ENCODE assay signal across 9 cellular contexts in the genomic region with DNA sequence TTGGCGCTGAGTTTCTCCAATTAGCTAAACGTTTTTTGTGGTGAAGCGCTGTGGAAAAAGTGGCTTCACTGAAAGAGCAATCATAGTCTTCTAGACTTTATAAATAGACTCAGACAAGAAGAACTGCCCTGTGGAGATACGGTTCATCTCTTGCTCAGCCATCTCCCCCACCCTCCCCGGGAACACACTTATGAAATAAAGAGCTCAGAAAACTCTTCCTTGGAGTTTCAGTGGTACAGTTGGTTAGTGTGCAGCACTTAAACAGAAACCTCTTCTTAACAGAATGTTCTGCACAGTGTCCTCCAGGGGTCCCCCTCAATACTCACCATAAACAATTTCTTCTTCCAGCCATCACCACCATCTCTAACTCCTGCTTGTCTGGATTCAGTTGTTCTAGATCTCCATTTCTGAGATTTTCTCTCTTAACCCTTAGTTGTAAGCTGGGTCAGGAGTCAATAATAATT.
A peak's percentile ranks its signal among the peaks of the same experiment; 100 is the strongest.
DNase-seq lines count a peak whose midpoint lies in the region; ATAC-seq and TF ChIP-seq lines count a peak whose summit lies in the region.
"Had no signal": no experiment of that assay in that cellular context is flagged by ENCODE, and none has a peak within 500 bp of the region (broad histone marks: within the 10 kb centered on the region; RNA-seq: fewer than 3 reads in every experiment).

No MANE protein-coding gene starts in this region.

- peak; percentile 26; the same call in 1 of the 2 replicates for TF ChIP-seq CTCF in GM12875 (IDR thresholded peaks at IDR 0.05; ENCODE audit: borderline replicate concordance, insufficient read depth, low read depth, low read length)
- peak; percentile 37 for TF ChIP-seq CTCF in left ventricle myocardium inferior (IDR thresholded peaks at IDR 0.05; ENCODE audit: borderline replicate concordance)

- ATAC-seq in GM21576 (IDR thresholded peaks at IDR 0.05; ENCODE audit: unreplicated experiment): peak; percentile 96

- H3K4me1 ChIP-seq in Karpas-422 (ENCODE audit: low read length) (no peaks in the 10 kb centered on the region), left ventricle myocardium inferior (peaks cover 72% of the 10 kb centered on the region)

- no peak overlapping the region for H3K9ac ChIP-seq in Karpas-422 (ENCODE audit: low read length)

- no peak overlapping the region for H2AFZ ChIP-seq in Karpas-422 (ENCODE audit: low read length)

- H3K9me2 ChIP-seq in Karpas-422 (replicated peaks; ENCODE audit: insufficient read depth, low read length): no peaks in the 10 kb centered on the region

- no peaks in the 10 kb centered on the region for H3K79me2 ChIP-seq in Karpas-422 (ENCODE audit: low read length)

- intact Hi-C loops in left ventricle myocardium inferior (cut with micrococcal nuclease) (no loop called here), posterior cingulate gyrus (cut with DNase I) (no loop called here)

- no peaks in the 10 kb centered on the region for H4K20me1 ChIP-seq in Karpas-422 (ENCODE audit: insufficient read depth, low read depth, low read length)

- no peaks in the 10 kb centered on the region for H3K36me3 ChIP-seq in Karpas-422 (ENCODE audit: insufficient read depth, low read length)
- H3K36me3 ChIP-seq in left ventricle myocardium inferior: peaks cover 12% of the 10 kb centered on the region
- H3K36me3 ChIP-seq: cardiac muscle cell had no signal

- H3K4me3 ChIP-seq in GM12875 (ENCODE audit: low read depth, low read length) (no peak overlapping the region), Karpas-422 (ENCODE audit: low read length) (no peak overlapping the region), left ventricle myocardium inferior (peak overlapping the region; percentile 43)
- H3K4me3 ChIP-seq: cardiac muscle cell had no signal

- peak; percentile 69 for DNase-seq in Karpas-422
- no peak for DNase-seq in left ventricle myocardium inferior
- DNase-seq in NCI-H2227 (lab: John Stamatoyannopoulos, UW; ENCODE audit: unreplicated experiment): no peak
- no peak for DNase-seq in activated gamma-delta T cell (lab: John Stamatoyannopoulos, UW)
- DNase-seq in posterior cingulate gyrus: no peak
- DNase-seq in HuH-7.5 (ENCODE audit: low spot score): no peak

- no peaks in the 10 kb centered on the region for H3K9me3 ChIP-seq in Karpas-422 (ENCODE audit: low read length)
- H3K9me3 ChIP-seq in left ventricle myocardium inferior (replicated peaks): no peaks in the 10 kb centered on the region

- H3K27ac ChIP-seq in Karpas-422 (ENCODE audit: low read length) (no peak overlapping the region), left ventricle myocardium inferior (replicated peaks) (peak overlapping the region; percentile 91)
- H3K27ac ChIP-seq: cardiac muscle cell had no signal

- H3K27me3 ChIP-seq in Karpas-422 (ENCODE audit: low read length) (no peaks in the 10 kb centered on the region), left ventricle myocardium inferior (ENCODE audit: low read depth) (no peaks in the 10 kb centered on the region)
- H3K27me3 ChIP-seq: cardiac muscle cell had no signal

- no peak overlapping the region for H3K4me2 ChIP-seq in Karpas-422 (ENCODE audit: low read depth, low read length, poor library complexity, severe bottlenecking)
